Comparison of ENCODE assay signal across 10 cellular contexts in genomic region chr6:28544211-28544610, GRCh38. TPM values are rescaled to one million over a fixed set of nuclear protein-coding genes. Genes with fewer than 3 reads are reported as not detected.
DNase-seq lines count a peak whose midpoint lies in the region; ATAC-seq and TF ChIP-seq lines count a peak whose summit lies in the region.
"Had no signal": no experiment of that assay in that cellular context is flagged by ENCODE, and none has a peak within 500 bp of the region (broad histone marks: within the 10 kb centered on the region; RNA-seq: fewer than 3 reads in every experiment).

No MANE protein-coding gene starts in this region.

- no peak for TF ChIP-seq CTCF in A673 (conservative IDR thresholded peaks at IDR 0.05; ENCODE audit: low read depth, low read length)
- no peak for TF ChIP-seq CTCF in H9 (conservative IDR thresholded peaks at IDR 0.05)
- no peak for TF ChIP-seq CTCF in vagina (IDR thresholded peaks at IDR 0.05)

- H2AFZ ChIP-seq in H9 (ENCODE audit: low read length): no peak overlapping the region

- H2BK12ac ChIP-seq in H9 (ENCODE audit: insufficient read length, low read depth, low read length): no peak overlapping the region

- peak overlapping the region; percentile 71 for H3K4me2 ChIP-seq in H9 (ENCODE audit: insufficient read depth, insufficient read length, low read length)

- no peak overlapping the region for H4K91ac ChIP-seq in H9 (ENCODE audit: insufficient read length, low read depth, low read length)

- no peaks in the 10 kb centered on the region for H3K79me1 ChIP-seq in H9 (ENCODE audit: insufficient read depth, low read depth, low read length, poor library complexity, severe bottlenecking)

- no TSS peak for BruUV-seq in A673 (replicated peaks; lab: Mats Ljungman, UMichigan)

- no peak overlapping the region for H2AK5ac ChIP-seq in H9 (ENCODE audit: insufficient read length, low read length)

- H3K23me2 ChIP-seq in H9 (ENCODE audit: insufficient read length, low read depth, low read length, poor library complexity, severe bottlenecking): peaks cover 11% of the 10 kb centered on the region

- H2BK5ac ChIP-seq in H9 (ENCODE audit: insufficient read length, low read length): no peak overlapping the region

- peak overlapping the region; percentile 76 to 97 for H3K4me3 Mint-ChIP-seq in H9
- peak overlapping the region; percentile 87 for H3K4me3 Mint-ChIP-seq in activated naive CD8-positive, alpha-beta T cell

- TF ChIP-seq POLR2A in vagina (IDR thresholded peaks at IDR 0.05): no peak

- H3K27ac Mint-ChIP-seq in H9: peak overlapping the region; percentile 72 to 98 (median 90)
- peak overlapping the region; percentile 83 for H3K27ac Mint-ChIP-seq in activated naive CD8-positive, alpha-beta T cell

- DNase-seq in A673 (ENCODE audit: low spot score): no peak
- DNase-seq in H9: peak; percentile 46
- peak; percentile 28 for DNase-seq in iPS-NIHi7 (ENCODE audit: extremely low spot score)
- DNase-seq in vagina (ENCODE audit: extremely low spot score in 2 of 2): no peak

- H3K4me1 ChIP-seq in A673 (ENCODE audit: insufficient read depth, low read length, poor library complexity, severe bottlenecking) (peaks cover 3% of the 10 kb centered on the region), H9 (ENCODE audit: insufficient read depth, low read length) (no peaks in the 10 kb centered on the region), vagina (peaks cover 17% of the 10 kb centered on the region)

- H2BK20ac ChIP-seq in H9 (ENCODE audit: low read depth, low read length, poor library complexity, severe bottlenecking): no peak overlapping the region

- H3K27me3 Mint-ChIP-seq in H9 (ENCODE audit: low read depth): peaks cover 17% of the 10 kb centered on the region
- H3K27me3 Mint-ChIP-seq in activated naive CD8-positive, alpha-beta T cell: peaks cover 31% of the 10 kb centered on the region

- H3K36me3 ChIP-seq in A673 (ENCODE audit: insufficient read depth, low read length, poor library complexity, severe bottlenecking) (no peaks in the 10 kb centered on the region), vagina (no peaks in the 10 kb centered on the region)

- H3K9me3 ChIP-seq in A673 (ENCODE audit: low read depth, low read length, poor library complexity, severe bottlenecking) (no peaks in the 10 kb centered on the region), H9 (ENCODE audit: control insufficient read depth, low read depth, low read length) (no peaks in the 10 kb centered on the region), vagina (no peaks in the 10 kb centered on the region)

- H3T11ph ChIP-seq in H9 (ENCODE audit: low read length): no peak overlapping the region

- ATAC-seq in HG03045 (IDR thresholded peaks at IDR 0.05; ENCODE audit: unreplicated experiment) (no peak), GM21381 (IDR thresholded peaks at IDR 0.05; ENCODE audit: unreplicated experiment) (no peak), GM19328 (IDR thresholded peaks at IDR 0.05; ENCODE audit: unreplicated experiment) (no peak)

- H3K4ac ChIP-seq in H9 (ENCODE audit: low read depth, low read length): no peak overlapping the region

- H3K56ac ChIP-seq in H9 (ENCODE audit: insufficient read length, low read depth, low read length): no peak overlapping the region

- H3K4me1 Mint-ChIP-seq in H9: peaks cover 7 to 16% of the 10 kb centered on the region in 2 experiments
- peaks cover 29% of the 10 kb centered on the region for H3K4me1 Mint-ChIP-seq in activated naive CD8-positive, alpha-beta T cell (ENCODE audit: low read depth)

- no CpG with 5 or more reads among the region's 8 CpGs for WGBS in H9 (ENCODE audit: extremely low coverage, insufficient read length, low lambda C conversion rate)

- peak overlapping the region; percentile 39 for H3K4me3 ChIP-seq in A673 (ENCODE audit: low read depth, low read length, poor library complexity, severe bottlenecking)
- H3K4me3 ChIP-seq in vagina: peak overlapping the region in 1 of 2 donors; percentile 27

- H3K9ac ChIP-seq in H9 (ENCODE audit: extremely low read depth, insufficient read length, low read length): peak overlapping the region; percentile 33

- H3K36me3 Mint-ChIP-seq in H9 (ENCODE audit: insufficient read depth in 1 of 3, low read depth in 3 of 3): no peaks in the 10 kb centered on the region; a peak in 1 of 7 replicates
- H3K36me3 Mint-ChIP-seq in activated naive CD8-positive, alpha-beta T cell: no peaks in the 10 kb centered on the region

- intact Hi-C loops in A673 (cut with micrococcal nuclease; ENCODE audit: unreplicated experiment): loop anchor here (5.0 kb wide), 2 partner anchors 43 to 138 kb away; a partner anchor contains a TSS
- intact Hi-C loops in vagina (cut with DNase I): no loop called here

- H4K8ac ChIP-seq in H9 (replicated peaks; ENCODE audit: insufficient read length, low read depth, low read length): no peak overlapping the region

- H4K20me1 ChIP-seq in H9 (ENCODE audit: control insufficient read depth, insufficient read depth, insufficient read length): no peaks in the 10 kb centered on the region

- no peaks in the 10 kb centered on the region; a peak in 1 of 5 replicates for H3K9me3 Mint-ChIP-seq in H9
- peaks cover 6% of the 10 kb centered on the region for H3K9me3 Mint-ChIP-seq in activated naive CD8-positive, alpha-beta T cell (ENCODE audit: low read depth)

- no peak overlapping the region for H3K14ac ChIP-seq in H9 (ENCODE audit: insufficient read depth, low read length)

- H3K18ac ChIP-seq in H9 (ENCODE audit: insufficient read length, low read depth, low read length): no peak overlapping the region

- peaks cover 2% of the 10 kb centered on the region for H3K27me3 ChIP-seq in A673 (replicated peaks; ENCODE audit: insufficient read depth, low read depth, low read length, poor library complexity)
- H3K27me3 ChIP-seq in H9 (ENCODE audit: insufficient read depth, low read length): no peaks in the 10 kb centered on the region
- no peaks in the 10 kb centered on the region for H3K27me3 ChIP-seq in vagina

- H3K79me2 ChIP-seq in H9 (ENCODE audit: insufficient read depth, low read length): no peaks in the 10 kb centered on the region

- H3K27ac ChIP-seq in A673 (ENCODE audit: low read depth, low read length, poor library complexity, severe bottlenecking): no peak overlapping the region
- no peak overlapping the region for H3K27ac ChIP-seq in H9 (ENCODE audit: insufficient read length, low read depth, low read length)
- no peak overlapping the region for H3K27ac ChIP-seq in vagina

- H2BK120ac ChIP-seq in H9 (ENCODE audit: low read depth, low read length, poor library complexity, severe bottlenecking): no peak overlapping the region

- POLR2A ChIA-PET in A673 (lab: Charles Lee; ENCODE audit: low non-redundant PET): no interaction called here

- H2BK15ac ChIP-seq in H9 (ENCODE audit: low read depth, low read length): no peak overlapping the region

- CTCF ChIA-PET in A673 (lab: Charles Lee): no interaction called here

- no peak overlapping the region for H4K5ac ChIP-seq in H9 (ENCODE audit: insufficient read length, low read depth, low read length)

- H3K23ac ChIP-seq in H9 (ENCODE audit: insufficient read length, low read depth, low read length): no peak overlapping the region

RNA-seq across cellular contexts. Expression of gene GPX5, which starts 18.5 kb away (rescaled TPM):
- total RNA-seq in A673 (2021) (not detected in 2 replicates), H9 (2021) (not detected in 2 replicates), vagina (not detected)
- total RNA-seq: skeletal muscle tissue; T-helper 2 cell treated with Interferon-gamma antibody and Interleukin-4, amounts not matched to agents 100 ng/mL and 5 ng/mL, for 36 hours had no signal

RNA-seq across cellular contexts. Expression of gene GPX6, which starts 28.6 kb away (rescaled TPM):
- total RNA-seq in A673 (2021) (not detected in 2 replicates), H9 (2021) (not detected in 2 replicates), vagina (not detected)
- total RNA-seq: skeletal muscle tissue; T-helper 2 cell treated with Interferon-gamma antibody and Interleukin-4, amounts not matched to agents 100 ng/mL and 5 ng/mL, for 36 hours had no signal

Comparison
In these comparisons a context has a peak if more than half of its experiments do, and no peak if none do; other contexts are left out.
1. DNase-seq: peak in H9 (single experiment) and iPS-NIHi7 (single experiment); none in A673 (single experiment) and vagina (0 of 2).